Comparison of ENCODE assay signal across 8 cellular contexts in the genomic region with DNA sequence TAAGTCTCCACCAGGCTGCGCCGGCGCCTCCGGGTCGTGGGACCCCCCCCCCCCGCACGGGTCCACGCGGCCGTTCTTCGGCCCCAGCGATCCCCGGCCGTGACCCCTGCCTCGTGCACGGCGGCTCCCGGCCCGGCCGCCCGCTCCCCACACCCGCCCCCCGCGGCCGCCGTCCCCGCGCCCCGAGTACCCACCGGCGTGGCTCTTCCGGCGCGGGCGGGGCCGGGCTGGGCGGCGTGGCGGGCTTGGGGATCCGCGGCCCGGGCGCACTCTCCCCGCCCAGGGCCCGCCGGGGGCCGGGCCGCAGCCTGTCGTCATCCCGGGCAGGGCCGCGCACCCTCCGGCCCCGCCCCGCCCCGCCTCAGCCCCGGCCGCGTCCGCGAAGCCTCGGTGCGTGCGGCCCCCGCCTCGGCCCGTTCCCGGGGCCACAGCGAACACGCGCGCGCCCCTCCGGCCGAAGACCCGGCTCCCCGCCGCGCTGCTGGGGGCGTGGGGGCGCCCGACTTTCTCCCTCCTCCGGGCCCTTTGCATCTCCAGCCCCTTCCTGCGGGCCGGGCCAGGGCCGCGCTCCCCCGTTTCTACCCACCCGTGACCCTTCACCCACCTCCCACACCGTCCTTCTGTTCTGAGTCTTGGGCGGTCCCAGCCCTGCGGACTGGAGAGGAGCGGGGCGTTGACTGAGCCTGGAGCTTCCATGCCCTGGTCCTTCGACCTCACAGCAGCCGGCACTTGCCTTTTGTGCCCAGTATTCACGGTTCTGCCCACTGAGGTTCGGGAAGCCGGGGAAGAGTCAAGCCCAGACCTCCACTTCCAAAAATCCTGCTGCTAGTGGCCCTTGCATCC. TPM values are rescaled to one million over a fixed set of nuclear protein-coding genes. Genes with fewer than 3 reads are reported as not detected.
DNase-seq lines count a peak whose midpoint lies in the region; ATAC-seq and TF ChIP-seq lines count a peak whose summit lies in the region.

No MANE protein-coding gene starts in this region.

- ATAC-seq in activated T-cell treated with anti-CD3 and anti-CD28 coated beads, Interleukin-2, amount 50 U/mL, for 4 hours = peak; percentile 77 to 78
- ATAC-seq in foreskin keratinocyte = peak; percentile 36
- no peak for ATAC-seq in GM21526 (IDR thresholded peaks at IDR 0.05; ENCODE audit: low FRiP score, unreplicated experiment)

- TF ChIP-seq CTCF in LNCaP clone FGC (IDR thresholded peaks at IDR 0.05; ENCODE audit: control insufficient read depth, extremely low read depth, insufficient read depth) (no peak), foreskin keratinocyte (conservative IDR thresholded peaks at IDR 0.05) (no peak), neural crest cell (conservative IDR thresholded peaks at IDR 0.05) (no peak)

- H3K27me3 ChIP-seq in CD4-positive, alpha-beta memory T cell (ENCODE audit: insufficient read depth, low read length) = no peaks in the 10 kb centered on the region
- H3K27me3 ChIP-seq in foreskin keratinocyte = no peaks in the 10 kb centered on the region

- peaks cover 47% of the 10 kb centered on the region for H3K4me1 ChIP-seq in CD4-positive, alpha-beta memory T cell (ENCODE audit: insufficient read depth, low read length)
- H3K4me1 ChIP-seq in foreskin keratinocyte = peaks cover 9% of the 10 kb centered on the region

- peak overlapping the region in 1 of 2 donors; percentile 66 for H3K4me3 ChIP-seq in CD4-positive, alpha-beta memory T cell (ENCODE audit: low read length in 2 of 2)
- H3K4me3 ChIP-seq in LNCaP clone FGC (ENCODE audit: low read depth, low read length) = peak overlapping the region; percentile 88

- CTCF ChIA-PET in CD4-positive, alpha-beta memory T cell (lab: Charles Lee; ENCODE audit: partially characterized antibody) = interaction anchor here (1.0 kb wide), 1 partner anchor 24 kb away, joined by 4 read pairs; a partner anchor contains a TSS

- H3K4me1 Mint-ChIP-seq in CD4-positive, alpha-beta memory T cell = peaks cover 17 to 57% (median 35%) of the 10 kb centered on the region in 4 donors
- H3K4me1 Mint-ChIP-seq in activated T-cell treated with anti-CD3 and anti-CD28 coated beads, Interleukin-2, amount 50 U/mL, for 4 hours (ENCODE audit: low read depth) = peaks cover 38% of the 10 kb centered on the region
- H3K4me1 Mint-ChIP-seq in neural crest cell = peaks cover 31% of the 10 kb centered on the region

- POLR2A ChIA-PET in CD4-positive, alpha-beta memory T cell (lab: Charles Lee; ENCODE audit: partially characterized antibody) = interaction anchor here (1.3 to 2.9 kb wide), 6 partner anchors 9 to 126 kb away, joined by 3 to 22 read pairs (median 6); a partner anchor contains a TSS

- H3K9me3 Mint-ChIP-seq in CD4-positive, alpha-beta memory T cell = peaks cover 0 to 4% (median 0%) of the 10 kb centered on the region in 8 donors
- H3K9me3 Mint-ChIP-seq in activated T-cell treated with anti-CD3 and anti-CD28 coated beads, Interleukin-2, amount 50 U/mL, for 4 hours = no peaks in the 10 kb centered on the region
- no peaks in the 10 kb centered on the region for H3K9me3 Mint-ChIP-seq in neural crest cell

- H3K27ac ChIP-seq in CD4-positive, alpha-beta memory T cell (ENCODE audit: low read depth, low read length) = peak overlapping the region; percentile 55
- peak overlapping the region; percentile 32 for H3K27ac ChIP-seq in foreskin keratinocyte

- H3K27me3 Mint-ChIP-seq in CD4-positive, alpha-beta memory T cell = no peaks in the 10 kb centered on the region
- no peaks in the 10 kb centered on the region for H3K27me3 Mint-ChIP-seq in activated T-cell treated with anti-CD3 and anti-CD28 coated beads, Interleukin-2, amount 50 U/mL, for 4 hours (ENCODE audit: low read depth)
- peaks cover 9% of the 10 kb centered on the region for H3K27me3 Mint-ChIP-seq in neural crest cell (ENCODE audit: low read depth)

- peaks cover 10% of the 10 kb centered on the region for H3K36me3 ChIP-seq in CD4-positive, alpha-beta memory T cell (ENCODE audit: insufficient read depth, low read length)

- peaks cover 3 to 20% of the 10 kb centered on the region in 2 donors for H3K36me3 Mint-ChIP-seq in CD4-positive, alpha-beta memory T cell
- no peaks in the 10 kb centered on the region for H3K36me3 Mint-ChIP-seq in activated T-cell treated with anti-CD3 and anti-CD28 coated beads, Interleukin-2, amount 50 U/mL, for 4 hours (ENCODE audit: insufficient read depth)
- no peaks in the 10 kb centered on the region for H3K36me3 Mint-ChIP-seq in neural crest cell (ENCODE audit: low read depth)

- intact Hi-C loops in CD4-positive, alpha-beta memory T cell (cut with micrococcal nuclease) = no loop called here

- no peaks in the 10 kb centered on the region for H3K9me3 ChIP-seq in CD4-positive, alpha-beta memory T cell (ENCODE audit: control insufficient read depth in 1 of 2, low read length in 2 of 2)

- DNase-seq in CD4-positive, alpha-beta memory T cell = peak in 2 of 5 donors; percentile 22 to 27
- DNase-seq in GM19240 (ENCODE audit: insufficient read length, low spot score) (peak; percentile 82), LNCaP clone FGC (ENCODE audit: low read depth) (no peak), foreskin keratinocyte (no peak), neural crest cell (ENCODE audit: low read depth, low spot score) (peak; percentile 26), NCI-H187 treated with DMSO at 0.1 percent for 48 hours (lab: John Stamatoyannopoulos, UW) (no peak)
- DNase-seq in activated T-cell treated with anti-CD3 and anti-CD28 coated beads, Interleukin-2, amount 50 U/mL, for 4 hours = no peak

- peak overlapping the region; percentile 77 to 92 (median 85) for H3K4me3 Mint-ChIP-seq in CD4-positive, alpha-beta memory T cell
- peak overlapping the region; percentile 83 for H3K4me3 Mint-ChIP-seq in activated T-cell treated with anti-CD3 and anti-CD28 coated beads, Interleukin-2, amount 50 U/mL, for 4 hours
- H3K4me3 Mint-ChIP-seq in neural crest cell = peak overlapping the region; percentile 91

- peak overlapping the region; percentile 64 to 88 (median 86) for H3K27ac Mint-ChIP-seq in CD4-positive, alpha-beta memory T cell
- H3K27ac Mint-ChIP-seq in neural crest cell (ENCODE audit: unreplicated experiment) = no peak overlapping the region

RNA-seq across cellular contexts. Expression of a gene that starts 0.9 kb away (rescaled TPM):
- total RNA-seq in CD4-positive, alpha-beta memory T cell = 10 to 100 TPM; 30.9 to 31.1 TPM
- polyA plus RNA-seq in CD4-positive, alpha-beta memory T cell = 10 to 100 TPM in 1 of 2 donors, 1 to 10 TPM in 1; 6.3 to 18.7 TPM
- 10 to 100 TPM; 16.7 to 34.5 (median 18.3) TPM for total RNA-seq in activated T-cell treated with anti-CD3 and anti-CD28 coated beads, Interleukin-2, amount 50 U/mL, for 4 hours
- total RNA-seq in foreskin keratinocyte (148 and 162 TPM in 2 replicates), neural crest cell (45.1 and 53.2 TPM in 2 replicates)
- 81.9 and 96.8 TPM in 2 replicates for polyA plus RNA-seq in foreskin keratinocyte

RNA-seq across cellular contexts. Expression of a gene that starts 24.8 kb away (rescaled TPM):
- 10 to 100 TPM; 73.6 to 78.5 TPM for total RNA-seq in CD4-positive, alpha-beta memory T cell
- 100 to 1,000 TPM in 1 of 2 donors, 10 to 100 TPM in 1; 81.9 to 123 TPM for polyA plus RNA-seq in CD4-positive, alpha-beta memory T cell
- 10 to 100 TPM; 21.6 to 30.0 (median 22.8) TPM for total RNA-seq in activated T-cell treated with anti-CD3 and anti-CD28 coated beads, Interleukin-2, amount 50 U/mL, for 4 hours
- 15.5 and 17.4 TPM in 2 replicates for total RNA-seq in foreskin keratinocyte
- polyA plus RNA-seq in foreskin keratinocyte = 15.0 and 16.6 TPM in 2 replicates
- 19.4 and 20.0 TPM in 2 replicates for total RNA-seq in neural crest cell

RNA-seq across cellular contexts. Expression of a gene that starts 35.6 kb away (rescaled TPM):
- total RNA-seq in CD4-positive, alpha-beta memory T cell = 10 to 100 TPM; 29.3 to 32.1 TPM
- polyA plus RNA-seq in CD4-positive, alpha-beta memory T cell = 10 to 100 TPM; 24.2 to 25.1 TPM
- total RNA-seq in activated T-cell treated with anti-CD3 and anti-CD28 coated beads, Interleukin-2, amount 50 U/mL, for 4 hours = 10 to 100 TPM; 21.0 to 22.4 (median 22.0) TPM
- total RNA-seq in foreskin keratinocyte = 79.2 and 79.3 TPM in 2 replicates
- polyA plus RNA-seq in foreskin keratinocyte = 28.6 and 34.9 TPM in 2 replicates
- total RNA-seq in neural crest cell = 57.5 and 58.5 TPM in 2 replicates

Comparison
In these comparisons a context has a peak if more than half of its experiments do, and no peak if none do; other contexts are left out.
1. DNase-seq: peak in GM19240 (single experiment) and neural crest cell (single experiment); none in LNCaP clone FGC (single experiment), activated T-cell treated with anti-CD3 and anti-CD28 coated beads, Interleukin-2, amount 50 U/mL, for 4 hours (single experiment), foreskin keratinocyte (0 of 2) and NCI-H187 treated with DMSO at 0.1 percent for 48 hours (single experiment).
2. Peak in every context shown above with its lines, with median percentiles within 50 percentile points of each other: H3K4me3 Mint-ChIP-seq.